ENCODE assay signal across 8 cellular contexts in genomic region chr1:230191079-230191478, GRCh38.
DNase-seq lines count a peak whose midpoint lies in the region; ATAC-seq and TF ChIP-seq lines count a peak whose summit lies in the region.

No MANE protein-coding gene starts in this region.

- H3K36me3 Mint-ChIP-seq in CD14-positive monocyte: peaks cover 21 to 36% of the 10 kb centered on the region in 2 donors
- peaks cover 9% of the 10 kb centered on the region for H3K36me3 Mint-ChIP-seq in activated T-helper 2 cell treated with anti-CD3 and anti-CD28 coated beads, Interferon-gamma antibody, Interleukin-2, Interleukin-4, amounts not matched to agents 10 μg/mL and 5 μg/mL and 100 μg/mL, durations not matched to agents 14 hours and 24 hours and 36 hours (ENCODE audit: low read depth)

- intact Hi-C loops in CD14-positive monocyte (cut with micrococcal nuclease): no loop called here
- intact Hi-C loops in PC-9 (cut with micrococcal nuclease; ENCODE audit: unreplicated experiment): no loop called here
- intact Hi-C loops in activated T-helper 2 cell treated with anti-CD3 and anti-CD28 coated beads, Interferon-gamma antibody, Interleukin-2, Interleukin-4, amounts not matched to agents 10 μg/mL and 5 μg/mL and 100 μg/mL, durations not matched to agents 14 hours and 24 hours and 36 hours (cut with micrococcal nuclease): no loop called here

- H3K4me3 ChIP-seq in foreskin fibroblast (ENCODE audit: low read depth in 1 of 2, low read length in 2 of 2) (no peak overlapping the region), PC-9 (no peak overlapping the region)

- peaks cover 0 to 3% (median 0%) of the 10 kb centered on the region in 7 donors for H3K9me3 Mint-ChIP-seq in CD14-positive monocyte
- H3K9me3 Mint-ChIP-seq in activated T-helper 2 cell treated with anti-CD3 and anti-CD28 coated beads, Interferon-gamma antibody, Interleukin-2, Interleukin-4, amounts not matched to agents 10 μg/mL and 5 μg/mL and 100 μg/mL, durations not matched to agents 14 hours and 24 hours and 36 hours: no peaks in the 10 kb centered on the region

- BruUV-seq in PC-9 (replicated peaks; lab: Mats Ljungman, UMichigan): no TSS peak

- H3K4me3 Mint-ChIP-seq in CD14-positive monocyte: peak overlapping the region in 1 of 2 donors; percentile 36
- no peak overlapping the region for H3K4me3 Mint-ChIP-seq in activated T-helper 2 cell treated with anti-CD3 and anti-CD28 coated beads, Interferon-gamma antibody, Interleukin-2, Interleukin-4, amounts not matched to agents 10 μg/mL and 5 μg/mL and 100 μg/mL, durations not matched to agents 14 hours and 24 hours and 36 hours (ENCODE audit: low read depth)

- peaks cover 13% of the 10 kb centered on the region; the same call in 1 of the 2 replicates for H4K20me1 ChIP-seq in PC-9 (ENCODE audit: insufficient read depth)

- DNase-seq in CD14-positive monocyte (ENCODE audit: low spot score) (peak; percentile 91), SKM-1 treated with dmso at 0.1 percent for 144 hours (lab: John Stamatoyannopoulos, UW; ENCODE audit: unreplicated experiment) (peak; percentile 99), foreskin fibroblast (peak; percentile 83 to 89), pons (ENCODE audit: low spot score) (peak; percentile 90), PC-9 (no peak), SK-N-DZ (ENCODE audit: low spot score) (no peak)
- no peak for DNase-seq in activated T-helper 2 cell treated with anti-CD3 and anti-CD28 coated beads, Interferon-gamma antibody, Interleukin-2, Interleukin-4, amounts not matched to agents 10 μg/mL and 5 μg/mL and 100 μg/mL, durations not matched to agents 14 hours and 24 hours and 36 hours (ENCODE audit: low spot score)

- H2AFZ ChIP-seq in PC-9: no peak overlapping the region

- H3K27me3 ChIP-seq in PC-9 (ENCODE audit: insufficient read depth, low read depth): no peaks in the 10 kb centered on the region

- H3K9me3 ChIP-seq in PC-9 (ENCODE audit: insufficient read depth, low read depth): no peaks in the 10 kb centered on the region

- ATAC-seq in GM19467 (IDR thresholded peaks at IDR 0.05; ENCODE audit: unreplicated experiment): no peak

- 0 out of 2 replicates have a peak, but pooled peaks cover under 1% of the 10 kb centered on the region for H3F3A ChIP-seq in PC-9 (ENCODE audit: insufficient read depth, low read depth)

- no peaks in the 10 kb centered on the region for H3K9me2 ChIP-seq in PC-9 (ENCODE audit: insufficient read depth)

- peaks cover 0 to 5% (median 1%) of the 10 kb centered on the region in 3 donors for H3K27me3 Mint-ChIP-seq in CD14-positive monocyte (ENCODE audit: low read depth in 3 of 3)
- no peaks in the 10 kb centered on the region for H3K27me3 Mint-ChIP-seq in activated T-helper 2 cell treated with anti-CD3 and anti-CD28 coated beads, Interferon-gamma antibody, Interleukin-2, Interleukin-4, amounts not matched to agents 10 μg/mL and 5 μg/mL and 100 μg/mL, durations not matched to agents 14 hours and 24 hours and 36 hours (ENCODE audit: low read depth)

- peaks cover 39% of the 10 kb centered on the region for H3K4me1 Mint-ChIP-seq in CD14-positive monocyte
- H3K4me1 Mint-ChIP-seq in activated T-helper 2 cell treated with anti-CD3 and anti-CD28 coated beads, Interferon-gamma antibody, Interleukin-2, Interleukin-4, amounts not matched to agents 10 μg/mL and 5 μg/mL and 100 μg/mL, durations not matched to agents 14 hours and 24 hours and 36 hours (ENCODE audit: low read depth): peaks cover 32% of the 10 kb centered on the region

- H3K4me2 ChIP-seq in PC-9: no peak overlapping the region

- no peaks in the 10 kb centered on the region for H3K36me3 ChIP-seq in PC-9 (ENCODE audit: low read depth)

- no peaks in the 10 kb centered on the region for H3K79me2 ChIP-seq in PC-9 (ENCODE audit: low read depth)

- H3K27ac Mint-ChIP-seq in CD14-positive monocyte: peak overlapping the region; percentile 80 to 93 (median 89)
- H3K27ac Mint-ChIP-seq in activated T-helper 2 cell treated with anti-CD3 and anti-CD28 coated beads, Interferon-gamma antibody, Interleukin-2, Interleukin-4, amounts not matched to agents 10 μg/mL and 5 μg/mL and 100 μg/mL, durations not matched to agents 14 hours and 24 hours and 36 hours: no peak overlapping the region

- peaks cover 6% of the 10 kb centered on the region for H3K4me1 ChIP-seq in PC-9 (replicated peaks; ENCODE audit: insufficient read depth)

- H3K27ac ChIP-seq in PC-9: no peak overlapping the region

- POLR2A ChIA-PET in PC-9 (lab: Charles Lee; ENCODE audit: unreplicated experiment): no interaction called here

- CTCF ChIA-PET in PC-9 (lab: Charles Lee): no interaction called here

- TF ChIP-seq CTCF in CD14-positive monocyte (IDR thresholded peaks at IDR 0.05) (no peak), foreskin fibroblast (IDR thresholded peaks at IDR 0.05; ENCODE audit: low read depth, low read length) (no peak), PC-9 (conservative IDR thresholded peaks at IDR 0.05) (no peak)

Comparison
In these comparisons a context has a peak if more than half of its experiments do, and no peak if none do; other contexts are left out.
1. DNase-seq: peak in CD14-positive monocyte (single experiment), SKM-1 treated with dmso at 0.1 percent for 144 hours (single experiment), foreskin fibroblast (2 of 2) and pons (single experiment); none in PC-9 (0 of 2), activated T-helper 2 cell treated with anti-CD3 and anti-CD28 coated beads, Interferon-gamma antibody, Interleukin-2, Interleukin-4, amounts not matched to agents 10 μg/mL and 5 μg/mL and 100 μg/mL, durations not matched to agents 14 hours and 24 hours and 36 hours (single experiment) and SK-N-DZ (single experiment).